Comparison of ENCODE assay signal across 2 cellular contexts in the genomic region with DNA sequence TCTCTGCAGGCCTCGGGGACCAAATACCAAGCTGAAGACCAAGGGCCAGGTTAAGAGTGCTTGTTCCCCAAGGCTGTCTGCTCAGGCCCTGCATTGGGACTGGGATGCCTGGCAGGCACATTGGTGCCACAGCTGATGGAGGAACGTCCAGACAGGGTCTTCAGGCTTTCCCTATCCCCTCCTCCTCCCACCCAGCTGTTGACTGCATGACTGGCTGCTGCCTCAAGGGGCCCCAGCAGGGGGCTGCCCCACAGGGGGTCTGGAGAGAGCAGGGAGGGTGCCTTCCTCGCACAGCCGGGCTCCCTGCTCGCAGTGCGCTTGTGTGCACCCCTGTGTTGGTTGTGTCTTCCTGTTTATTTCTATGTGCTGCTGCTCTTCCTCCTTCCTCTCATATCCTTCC.
TF ChIP-seq lines count a peak whose summit lies in the region.

No MANE protein-coding gene starts in this region.

TF ChIP-seq in SK-N-SH, 30 proteins besides CTCF, POLR2A, EP300 and RAD21:
- TF ChIP-seq REST (IDR thresholded peaks at IDR 0.05; ENCODE audit: low read depth, low read length): no peak
- no peak for TF ChIP-seq TAF1 (IDR thresholded peaks at IDR 0.05; ENCODE audit: borderline replicate concordance, low read depth, low read length)
- no peak for TF ChIP-seq YY1 (IDR thresholded peaks at IDR 0.05; ENCODE audit: low read depth)
- no peak for TF ChIP-seq JUND (IDR thresholded peaks at IDR 0.05)
- no peak for TF ChIP-seq GATA2 (CRISPR knock-in tag; IDR thresholded peaks at IDR 0.05)
- TF ChIP-seq MEF2A (IDR thresholded peaks at IDR 0.05; ENCODE audit: borderline replicate concordance, low read depth): no peak
- TF ChIP-seq GABPA (IDR thresholded peaks at IDR 0.05; ENCODE audit: low read depth): no peak
- TF ChIP-seq POLR2AphosphoS5 (IDR thresholded peaks at IDR 0.05; ENCODE audit: low read depth, low read length): no peak
- TF ChIP-seq NFIC (IDR thresholded peaks at IDR 0.05; ENCODE audit: borderline replicate concordance): no peak

TF ChIP-seq in SK-N-SH treated with all-trans-retinoic acid at 6 μM for 48 hours, 23 proteins besides CTCF, POLR2A, EP300 and RAD21 (continued from another document):
- TF ChIP-seq, protein P1, sequence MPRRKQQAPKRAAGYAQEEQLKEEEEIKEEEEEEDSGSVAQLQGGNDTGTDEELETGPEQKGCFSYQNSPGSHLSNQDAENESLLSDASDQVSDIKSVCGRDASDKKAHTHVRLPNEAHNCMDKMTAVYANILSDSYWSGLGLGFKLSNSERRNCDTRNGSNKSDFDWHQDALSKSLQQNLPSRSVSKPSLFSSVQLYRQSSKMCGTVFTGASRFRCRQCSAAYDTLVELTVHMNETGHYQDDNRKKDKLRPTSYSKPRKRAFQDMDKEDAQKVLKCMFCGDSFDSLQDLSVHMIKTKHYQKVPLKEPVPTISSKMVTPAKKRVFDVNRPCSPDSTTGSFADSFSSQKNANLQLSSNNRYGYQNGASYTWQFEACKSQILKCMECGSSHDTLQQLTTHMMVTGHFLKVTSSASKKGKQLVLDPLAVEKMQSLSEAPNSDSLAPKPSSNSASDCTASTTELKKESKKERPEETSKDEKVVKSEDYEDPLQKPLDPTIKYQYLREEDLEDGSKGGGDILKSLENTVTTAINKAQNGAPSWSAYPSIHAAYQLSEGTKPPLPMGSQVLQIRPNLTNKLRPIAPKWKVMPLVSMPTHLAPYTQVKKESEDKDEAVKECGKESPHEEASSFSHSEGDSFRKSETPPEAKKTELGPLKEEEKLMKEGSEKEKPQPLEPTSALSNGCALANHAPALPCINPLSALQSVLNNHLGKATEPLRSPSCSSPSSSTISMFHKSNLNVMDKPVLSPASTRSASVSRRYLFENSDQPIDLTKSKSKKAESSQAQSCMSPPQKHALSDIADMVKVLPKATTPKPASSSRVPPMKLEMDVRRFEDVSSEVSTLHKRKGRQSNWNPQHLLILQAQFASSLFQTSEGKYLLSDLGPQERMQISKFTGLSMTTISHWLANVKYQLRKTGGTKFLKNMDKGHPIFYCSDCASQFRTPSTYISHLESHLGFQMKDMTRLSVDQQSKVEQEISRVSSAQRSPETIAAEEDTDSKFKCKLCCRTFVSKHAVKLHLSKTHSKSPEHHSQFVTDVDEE (CRISPR knock-in tag; IDR thresholded peaks at IDR 0.05): no peak
- TF ChIP-seq ARNTL (CRISPR knock-in tag; IDR thresholded peaks at IDR 0.05; ENCODE audit: borderline replicate concordance, low read depth) (no peak), ZFP3 (CRISPR knock-in tag; IDR thresholded peaks at IDR 0.05) (no peak), CSDC2 (CRISPR knock-in tag; IDR thresholded peaks at IDR 0.05) (no peak), TCF4 (CRISPR knock-in tag; IDR thresholded peaks at IDR 0.05; ENCODE audit: borderline replicate concordance) (no peak)
- TF ChIP-seq, protein P2, sequence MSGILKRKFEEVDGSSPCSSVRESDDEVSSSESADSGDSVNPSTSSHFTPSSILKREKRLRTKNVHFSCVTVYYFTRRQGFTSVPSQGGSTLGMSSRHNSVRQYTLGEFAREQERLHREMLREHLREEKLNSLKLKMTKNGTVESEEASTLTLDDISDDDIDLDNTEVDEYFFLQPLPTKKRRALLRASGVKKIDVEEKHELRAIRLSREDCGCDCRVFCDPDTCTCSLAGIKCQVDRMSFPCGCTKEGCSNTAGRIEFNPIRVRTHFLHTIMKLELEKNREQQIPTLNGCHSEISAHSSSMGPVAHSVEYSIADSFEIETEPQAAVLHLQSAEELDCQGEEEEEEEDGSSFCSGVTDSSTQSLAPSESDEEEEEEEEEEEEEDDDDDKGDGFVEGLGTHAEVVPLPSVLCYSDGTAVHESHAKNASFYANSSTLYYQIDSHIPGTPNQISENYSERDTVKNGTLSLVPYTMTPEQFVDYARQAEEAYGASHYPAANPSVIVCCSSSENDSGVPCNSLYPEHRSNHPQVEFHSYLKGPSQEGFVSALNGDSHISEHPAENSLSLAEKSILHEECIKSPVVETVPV (CRISPR knock-in tag; IDR thresholded peaks at IDR 0.05): no peak
TF ChIP-seq in SK-N-SH treated with all-trans-retinoic acid at 6 μM for 48 hours: peak in this region for 0.
